In genomic region chr17:66712453-66712852, GRCh38 we compare ENCODE assay signal across 11 cellular contexts.
DNase-seq lines count a peak whose midpoint lies in the region; ATAC-seq and TF ChIP-seq lines count a peak whose summit lies in the region.
"Had no signal": no experiment of that assay in that cellular context is flagged by ENCODE, and none has a peak within 500 bp of the region (broad histone marks: within the 10 kb centered on the region; RNA-seq: fewer than 3 reads in every experiment).

No MANE protein-coding gene starts in this region.

- H3K36me3 ChIP-seq in left lung (no peaks in the 10 kb centered on the region), tibial nerve (peaks cover 0 to 3% (median 0%) of the 10 kb centered on the region in 3 donors), psoas muscle (ENCODE audit: insufficient read depth in 1 of 2, low read depth in 1 of 2) (no peaks in the 10 kb centered on the region)
- H3K36me3 ChIP-seq: HAP-1 had no signal

- no peak for TF ChIP-seq CTCF in activated CD8-positive, alpha-beta T cell treated with anti-CD3 and anti-CD28 coated beads for 36 hours (IDR thresholded peaks at IDR 0.05)
- no peak for TF ChIP-seq CTCF in left lung (IDR thresholded peaks at IDR 0.05)
- TF ChIP-seq CTCF in tibial nerve (IDR thresholded peaks at IDR 0.05), result no peak
- TF ChIP-seq CTCF in psoas muscle (IDR thresholded peaks at IDR 0.05), result no peak
- TF ChIP-seq CTCF in foreskin fibroblast (IDR thresholded peaks at IDR 0.05; ENCODE audit: low read depth, low read length), result no peak

- no peak for TF ChIP-seq POLR2A in tibial nerve (IDR thresholded peaks at IDR 0.05)

- WGBS in tibial nerve, 2 donors, result 72 to 78% methylated on average over 3 of the region's 3 CpGs
- 79 to 86% (median 82%) methylated on average over 3 of the region's 3 CpGs for WGBS in psoas muscle, 3 donors

- no peak for ATAC-seq in activated T-cell treated with anti-CD3 and anti-CD28 coated beads, Interleukin-2, amount 50 U/mL, for 72 hours (replicated peaks in 1 of 2)
- ATAC-seq in activated CD8-positive, alpha-beta T cell treated with anti-CD3 and anti-CD28 coated beads for 36 hours, result no peak
- ATAC-seq in left lung (no peak), psoas muscle (no peak)

- no peaks in the 10 kb centered on the region for H3K4me1 ChIP-seq in left lung
- H3K4me1 ChIP-seq in tibial nerve, result peaks cover 0 to 49% (median 8%) of the 10 kb centered on the region in 4 donors
- peaks cover 9% of the 10 kb centered on the region for H3K4me1 ChIP-seq in psoas muscle

- peaks cover 37% of the 10 kb centered on the region for H3K4me1 Mint-ChIP-seq in activated T-cell treated with anti-CD3 and anti-CD28 coated beads, Interleukin-2, amount 50 U/mL, for 72 hours (ENCODE audit: low read depth)
- peaks cover 52% of the 10 kb centered on the region for H3K4me1 Mint-ChIP-seq in activated CD8-positive, alpha-beta T cell treated with anti-CD3 and anti-CD28 coated beads for 36 hours (ENCODE audit: low read depth)

- H3K27ac ChIP-seq in left lung, result peak overlapping the region; percentile 28 to 43
- H3K27ac ChIP-seq in tibial nerve, result peak overlapping the region; percentile 48 to 78 (median 68)
- H3K27ac ChIP-seq in psoas muscle, result no peak overlapping the region

- H3K36me3 Mint-ChIP-seq in activated T-cell treated with anti-CD3 and anti-CD28 coated beads, Interleukin-2, amount 50 U/mL, for 72 hours (ENCODE audit: insufficient read depth in 2 of 2), result peaks cover 3 to 5% of the 10 kb centered on the region in 2 donors
- peaks cover 38% of the 10 kb centered on the region for H3K36me3 Mint-ChIP-seq in activated CD8-positive, alpha-beta T cell treated with anti-CD3 and anti-CD28 coated beads for 36 hours (ENCODE audit: low read depth)

- H3K27me3 Mint-ChIP-seq in activated T-cell treated with anti-CD3 and anti-CD28 coated beads, Interleukin-2, amount 50 U/mL, for 72 hours (ENCODE audit: low read depth), result no peaks in the 10 kb centered on the region
- H3K27me3 Mint-ChIP-seq in activated CD8-positive, alpha-beta T cell treated with anti-CD3 and anti-CD28 coated beads for 36 hours, result no peaks in the 10 kb centered on the region

- peak overlapping the region; percentile 46 for H3K27ac Mint-ChIP-seq in activated T-cell treated with anti-CD3 and anti-CD28 coated beads, Interleukin-2, amount 50 U/mL, for 72 hours
- peak overlapping the region; percentile 83 for H3K27ac Mint-ChIP-seq in activated CD8-positive, alpha-beta T cell treated with anti-CD3 and anti-CD28 coated beads for 36 hours

- CTCF ChIA-PET in activated CD8-positive, alpha-beta T cell treated with anti-CD3 and anti-CD28 coated beads for 36 hours (lab: Charles Lee), result interaction anchor here (1.2 kb wide), 1 partner anchor 510 kb away, joined by 3 read pairs; no protein-coding TSS in a partner anchor

- H3K27me3 ChIP-seq in left lung (no peaks in the 10 kb centered on the region), tibial nerve (no peaks in the 10 kb centered on the region), psoas muscle (ENCODE audit: insufficient read depth in 3 of 3, low read length in 2 of 3) (no peaks in the 10 kb centered on the region)

- H3K9me3 Mint-ChIP-seq in activated T-cell treated with anti-CD3 and anti-CD28 coated beads, Interleukin-2, amount 50 U/mL, for 72 hours, result no peaks in the 10 kb centered on the region
- H3K9me3 Mint-ChIP-seq in activated CD8-positive, alpha-beta T cell treated with anti-CD3 and anti-CD28 coated beads for 36 hours, result no peaks in the 10 kb centered on the region

- POLR2A ChIA-PET in activated CD8-positive, alpha-beta T cell treated with anti-CD3 and anti-CD28 coated beads for 36 hours (lab: Charles Lee), result no interaction called here

- no peak overlapping the region for H3K4me3 Mint-ChIP-seq in activated T-cell treated with anti-CD3 and anti-CD28 coated beads, Interleukin-2, amount 50 U/mL, for 72 hours
- no peak overlapping the region for H3K4me3 Mint-ChIP-seq in activated CD8-positive, alpha-beta T cell treated with anti-CD3 and anti-CD28 coated beads for 36 hours

- H3K9me3 ChIP-seq in left lung (no peaks in the 10 kb centered on the region), tibial nerve (no peaks in the 10 kb centered on the region), psoas muscle (no peaks in the 10 kb centered on the region)
- H3K9me3 ChIP-seq: HAP-1 had no signal

- DNase-seq in activated T-cell treated with anti-CD3 and anti-CD28 coated beads, Interleukin-2, amount 50 U/mL, for 72 hours, result no peak
- DNase-seq in activated T-cell treated with anti-CD3 and anti-CD28 coated beads for 4 hours, result no peak
- DNase-seq in activated CD8-positive, alpha-beta T cell treated with anti-CD3 and anti-CD28 coated beads for 36 hours, result no peak
- no peak for DNase-seq in left lung
- DNase-seq in tibial nerve (ENCODE audit: low spot score in 2 of 2), result no peak
- DNase-seq in psoas muscle, result no peak
- no peak for DNase-seq in EL
- no peak for DNase-seq in foreskin fibroblast
- DNase-seq: NCI-H2081 treated with DMSO at 0.1 percent for 48 hours, nucleus accumbens had no signal

- H3K4me3 ChIP-seq in left lung (no peak overlapping the region), tibial nerve (no peak overlapping the region), psoas muscle (no peak overlapping the region), foreskin fibroblast (ENCODE audit: low read depth in 1 of 2, low read length in 2 of 2) (no peak overlapping the region)
- H3K4me3 ChIP-seq: HAP-1 had no signal

- intact Hi-C loops in activated CD8-positive, alpha-beta T cell treated with anti-CD3 and anti-CD28 coated beads for 36 hours (cut with micrococcal nuclease), result no loop called here
- intact Hi-C loops in left lung (cut with DNase I) (no loop called here), psoas muscle (cut with DNase I) (no loop called here)

- TF ChIP-seq EP300 in tibial nerve (IDR thresholded peaks at IDR 0.05), result no peak
